ENCODE assay signal across 10 cellular contexts in the genomic region with DNA sequence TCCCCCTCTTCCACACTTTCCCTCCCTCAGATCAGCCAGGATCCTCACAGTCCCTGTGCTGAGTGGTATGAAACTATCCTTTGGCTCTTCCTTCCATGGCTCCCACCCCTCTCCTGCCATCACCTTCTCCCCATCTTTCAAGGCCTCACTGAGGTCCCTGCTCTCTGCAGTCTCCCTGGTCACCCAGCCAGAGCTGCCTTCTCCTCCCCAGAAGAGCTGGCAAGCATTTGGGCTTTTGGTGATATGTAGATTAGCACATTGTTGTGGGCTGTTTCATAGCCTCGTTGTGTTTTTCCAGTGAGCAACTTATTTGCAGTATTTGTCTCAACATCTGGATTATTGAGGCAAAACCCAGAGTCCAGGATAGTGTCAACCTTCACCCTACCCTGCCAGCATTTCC. TPM values are rescaled to one million over a fixed set of nuclear protein-coding genes. Genes with fewer than 3 reads are reported as not detected.
DNase-seq lines count a peak whose midpoint lies in the region; ATAC-seq and TF ChIP-seq lines count a peak whose summit lies in the region.
"Had no signal": no experiment of that assay in that cellular context is flagged by ENCODE, and none has a peak within 500 bp of the region (broad histone marks: within the 10 kb centered on the region; RNA-seq: fewer than 3 reads in every experiment).

No MANE protein-coding gene starts in this region.

- H3K36me3 ChIP-seq in DND-41 (ENCODE audit: insufficient read depth, low read length) (peaks cover 12% of the 10 kb centered on the region; the same call in 1 of the 2 replicates), gastrocnemius medialis (peaks cover 0 to 25% of the 10 kb centered on the region in 2 donors)

- in situ Hi-C loops in gastrocnemius medialis (cut with MboI; ENCODE audit: low sequenced_read_pairs in 4 of 4), result no loop called here

- TF ChIP-seq POLR2A in gastrocnemius medialis (IDR thresholded peaks at IDR 0.05), result no peak

- no peaks in the 10 kb centered on the region for H3K9me3 Mint-ChIP-seq in activated T-helper 2 cell treated with anti-CD3 and anti-CD28 coated beads, Interferon-gamma antibody, Interleukin-2, Interleukin-4, amounts not matched to agents 10 μg/mL and 5 μg/mL and 100 μg/mL, durations not matched to agents 14 hours and 24 hours and 36 hours
- no peaks in the 10 kb centered on the region for H3K9me3 Mint-ChIP-seq in WTC11

- ATAC-seq in DND-41 (ENCODE audit: insufficient read depth, low read depth), result no peak
- ATAC-seq in gastrocnemius medialis, result no peak
- ATAC-seq in GM21786 (IDR thresholded peaks at IDR 0.05; ENCODE audit: unreplicated experiment), result no peak
- no peak for ATAC-seq in WTC11

- peak overlapping the region; percentile 87 for H3K27ac Mint-ChIP-seq in activated T-helper 2 cell treated with anti-CD3 and anti-CD28 coated beads, Interferon-gamma antibody, Interleukin-2, Interleukin-4, amounts not matched to agents 10 μg/mL and 5 μg/mL and 100 μg/mL, durations not matched to agents 14 hours and 24 hours and 36 hours
- no peak overlapping the region for H3K27ac Mint-ChIP-seq in WTC11

- H3K36me3 Mint-ChIP-seq in activated T-helper 2 cell treated with anti-CD3 and anti-CD28 coated beads, Interferon-gamma antibody, Interleukin-2, Interleukin-4, amounts not matched to agents 10 μg/mL and 5 μg/mL and 100 μg/mL, durations not matched to agents 14 hours and 24 hours and 36 hours (ENCODE audit: low read depth), result peaks cover 71% of the 10 kb centered on the region
- H3K36me3 Mint-ChIP-seq in WTC11, result no peaks in the 10 kb centered on the region

- H3K9ac ChIP-seq in DND-41 (ENCODE audit: low read depth, low read length), result peak overlapping the region; percentile 64

- H3K27ac ChIP-seq in DND-41 (ENCODE audit: low read length), result peak overlapping the region; percentile 27
- peak overlapping the region; percentile 50 to 87 (median 82) for H3K27ac ChIP-seq in gastrocnemius medialis

- no peaks in the 10 kb centered on the region for H3K9me3 ChIP-seq in DND-41 (ENCODE audit: insufficient read depth, low read length, severe bottlenecking)
- no peaks in the 10 kb centered on the region for H3K9me3 ChIP-seq in gastrocnemius medialis

- CTCF ChIA-PET in WTC11 (lab: Charles Lee), result interaction anchor here (1.0 to 3.7 kb wide), 4 partner anchors 11 to 136 kb away, joined by 3 to 15 read pairs (median 6); a partner anchor contains a TSS

- H3K4me3 ChIP-seq in DND-41 (ENCODE audit: low read depth in 1 of 2, low read length in 2 of 2), result peak overlapping the region in 1 of 2 experiments; percentile 66; a peak in 1 of 4 replicates
- peak overlapping the region; percentile 97 for H3K4me3 ChIP-seq in fibroblast of the aortic adventitia (ENCODE audit: low read depth, low read length)
- peak overlapping the region; percentile 62 to 79 (median 70) for H3K4me3 ChIP-seq in gastrocnemius medialis

- intact Hi-C loops in activated T-helper 2 cell treated with anti-CD3 and anti-CD28 coated beads, Interferon-gamma antibody, Interleukin-2, Interleukin-4, amounts not matched to agents 10 μg/mL and 5 μg/mL and 100 μg/mL, durations not matched to agents 14 hours and 24 hours and 36 hours (cut with micrococcal nuclease), result no loop called here
- intact Hi-C loops in gastrocnemius medialis (cut with DNase I; ENCODE audit: low total_unique reads), result loop anchor here (5.0 kb wide), 1 partner anchor 91 kb away; no protein-coding TSS in a partner anchor

- POLR2A ChIA-PET in WTC11 (lab: Charles Lee), result no interaction called here

- peaks cover 65% of the 10 kb centered on the region for H3K4me1 Mint-ChIP-seq in activated T-helper 2 cell treated with anti-CD3 and anti-CD28 coated beads, Interferon-gamma antibody, Interleukin-2, Interleukin-4, amounts not matched to agents 10 μg/mL and 5 μg/mL and 100 μg/mL, durations not matched to agents 14 hours and 24 hours and 36 hours (ENCODE audit: low read depth)
- H3K4me1 Mint-ChIP-seq in WTC11, result peaks cover 27% of the 10 kb centered on the region

- no peaks in the 10 kb centered on the region for H3K27me3 Mint-ChIP-seq in activated T-helper 2 cell treated with anti-CD3 and anti-CD28 coated beads, Interferon-gamma antibody, Interleukin-2, Interleukin-4, amounts not matched to agents 10 μg/mL and 5 μg/mL and 100 μg/mL, durations not matched to agents 14 hours and 24 hours and 36 hours (ENCODE audit: low read depth)
- H3K27me3 Mint-ChIP-seq in WTC11 (ENCODE audit: low read depth), result peaks cover 52% of the 10 kb centered on the region

- TF ChIP-seq CTCF in DND-41 (IDR thresholded peaks at IDR 0.05; ENCODE audit: borderline replicate concordance, extremely low read depth, low read length, poor library complexity, severe bottlenecking) (no peak), fibroblast of the aortic adventitia (IDR thresholded peaks at IDR 0.05; ENCODE audit: insufficient read depth, low read length) (no peak), gastrocnemius medialis (IDR thresholded peaks at IDR 0.05 in 4 of 5, conservative IDR thresholded peaks at IDR 0.05 in 1 of 5) (no peak), WTC11 (IDR thresholded peaks at IDR 0.05) (no peak)

- peak overlapping the region; percentile 92 for H3K4me3 Mint-ChIP-seq in activated T-helper 2 cell treated with anti-CD3 and anti-CD28 coated beads, Interferon-gamma antibody, Interleukin-2, Interleukin-4, amounts not matched to agents 10 μg/mL and 5 μg/mL and 100 μg/mL, durations not matched to agents 14 hours and 24 hours and 36 hours (ENCODE audit: low read depth)
- H3K4me3 Mint-ChIP-seq in WTC11, result no peak overlapping the region

- H3K4me2 ChIP-seq in DND-41 (ENCODE audit: insufficient read depth, low read length), result peak overlapping the region; percentile 72

- H4K20me1 ChIP-seq in DND-41 (ENCODE audit: insufficient read depth, low read length), result no peaks in the 10 kb centered on the region

- H3K79me2 ChIP-seq in DND-41 (ENCODE audit: insufficient read depth, low read length), result peaks cover 40% of the 10 kb centered on the region

- no peak overlapping the region for H2AFZ ChIP-seq in DND-41 (ENCODE audit: low read depth, low read length)

- peaks cover 2% of the 10 kb centered on the region for H3K27me3 ChIP-seq in DND-41 (ENCODE audit: insufficient read depth, low read length, poor library complexity)
- no peaks in the 10 kb centered on the region for H3K27me3 ChIP-seq in gastrocnemius medialis

- DNase-seq in DND-41 (no peak), fibroblast of the aortic adventitia (ENCODE audit: low read depth) (peak; percentile 83), gastrocnemius medialis (no peak), NCI-H226 (no peak), WTC11 (ENCODE audit: low spot score) (no peak), HK-2 (ENCODE audit: unreplicated experiment) (no peak)
- DNase-seq in activated T-helper 2 cell treated with anti-CD3 and anti-CD28 coated beads, Interferon-gamma antibody, Interleukin-2, Interleukin-4, amounts not matched to agents 10 μg/mL and 5 μg/mL and 100 μg/mL, durations not matched to agents 14 hours and 24 hours and 36 hours (ENCODE audit: low spot score), result no peak
- DNase-seq: cerebellar nuclear complex, NCI-H146 had no signal

- H3K4me1 ChIP-seq in DND-41 (ENCODE audit: insufficient read depth, low read length) (peaks cover 40% of the 10 kb centered on the region), gastrocnemius medialis (peaks cover 35% of the 10 kb centered on the region in 2 donors)

TF ChIP-seq in WTC11, 78 proteins besides CTCF, POLR2A, EP300 and RAD21 (continues in another document):
- TF ChIP-seq GRHL2 (CRISPR knock-in tag; IDR thresholded peaks at IDR 0.05; ENCODE audit: insufficient replicate concordance, severe bottlenecking) (no peak), ETV6 (CRISPR knock-in tag; IDR thresholded peaks at IDR 0.05) (no peak), TEAD4 (CRISPR knock-in tag; IDR thresholded peaks at IDR 0.05) (no peak), EMX1 (CRISPR knock-in tag; IDR thresholded peaks at IDR 0.05) (no peak), ZNF423 (CRISPR knock-in tag; IDR thresholded peaks at IDR 0.05) (no peak), FOXJ3 (CRISPR knock-in tag; IDR thresholded peaks at IDR 0.05; ENCODE audit: borderline replicate concordance) (no peak), TEAD1 (CRISPR knock-in tag; IDR thresholded peaks at IDR 0.05) (no peak), NFE2L1 (CRISPR knock-in tag; IDR thresholded peaks at IDR 0.05) (no peak), HMGA2 (CRISPR knock-in tag; IDR thresholded peaks at IDR 0.05) (no peak), RELA (CRISPR knock-in tag; IDR thresholded peaks at IDR 0.05; ENCODE audit: borderline replicate concordance) (no peak)
- TF ChIP-seq, protein P1, sequence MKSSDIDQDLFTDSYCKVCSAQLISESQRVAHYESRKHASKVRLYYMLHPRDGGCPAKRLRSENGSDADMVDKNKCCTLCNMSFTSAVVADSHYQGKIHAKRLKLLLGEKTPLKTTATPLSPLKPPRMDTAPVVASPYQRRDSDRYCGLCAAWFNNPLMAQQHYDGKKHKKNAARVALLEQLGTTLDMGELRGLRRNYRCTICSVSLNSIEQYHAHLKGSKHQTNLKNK (CRISPR knock-in tag; IDR thresholded peaks at IDR 0.05), result no peak
- TF ChIP-seq, protein P2, sequence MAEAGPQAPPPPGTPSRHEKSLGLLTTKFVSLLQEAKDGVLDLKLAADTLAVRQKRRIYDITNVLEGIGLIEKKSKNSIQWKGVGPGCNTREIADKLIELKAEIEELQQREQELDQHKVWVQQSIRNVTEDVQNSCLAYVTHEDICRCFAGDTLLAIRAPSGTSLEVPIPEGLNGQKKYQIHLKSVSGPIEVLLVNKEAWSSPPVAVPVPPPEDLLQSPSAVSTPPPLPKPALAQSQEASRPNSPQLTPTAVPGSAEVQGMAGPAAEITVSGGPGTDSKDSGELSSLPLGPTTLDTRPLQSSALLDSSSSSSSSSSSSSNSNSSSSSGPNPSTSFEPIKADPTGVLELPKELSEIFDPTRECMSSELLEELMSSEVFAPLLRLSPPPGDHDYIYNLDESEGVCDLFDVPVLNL (CRISPR knock-in tag; IDR thresholded peaks at IDR 0.05; ENCODE audit: borderline replicate concordance, low read depth), result no peak

RNA-seq across cellular contexts. Expression of a gene that starts 2.2 kb away (rescaled TPM):
- 251 and 252 TPM in 2 replicates for total RNA-seq in activated T-helper 2 cell treated with anti-CD3 and anti-CD28 coated beads, Interferon-gamma antibody, Interleukin-2, Interleukin-4, amounts not matched to agents 10 μg/mL and 5 μg/mL and 100 μg/mL, durations not matched to agents 14 hours and 24 hours and 36 hours
- total RNA-seq in fibroblast of the aortic adventitia (ENCODE audit: low replicate concordance), result 36.5 and 61.9 TPM in 2 replicates
- 10 to 100 TPM; 14.6 to 31.1 (median 19.6) TPM for total RNA-seq in gastrocnemius medialis
- 2.5 to 3.3 TPM (median 3.0 TPM) in 3 replicates for total RNA-seq in WTC11 (2021)
